In the genomic region with DNA sequence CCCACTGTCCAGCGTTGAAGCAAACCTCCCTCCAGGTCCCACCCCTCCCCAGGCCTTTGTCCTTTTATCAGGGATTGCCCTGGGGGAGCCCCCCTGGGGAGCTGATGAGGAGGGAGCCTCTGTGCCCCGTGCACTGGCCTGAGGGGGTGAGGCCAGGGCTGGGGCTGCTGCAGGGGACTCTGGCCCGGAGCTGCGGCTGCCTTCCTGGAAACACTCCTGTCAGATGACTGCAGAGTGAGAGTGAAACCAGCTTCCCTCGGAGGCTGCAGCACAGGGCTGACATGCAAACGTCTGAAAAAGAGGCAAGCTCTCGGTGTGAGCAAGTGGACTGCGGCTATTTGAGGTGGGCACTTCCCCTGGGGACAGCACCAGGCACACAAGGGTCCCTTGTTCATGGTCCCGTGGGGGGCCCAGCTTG, we compare ENCODE assay signal across 8 cellular contexts. TPM values are rescaled to one million over a fixed set of nuclear protein-coding genes. Genes with fewer than 3 reads are reported as not detected.
DNase-seq lines count a peak whose midpoint lies in the region; ATAC-seq and TF ChIP-seq lines count a peak whose summit lies in the region.

No MANE protein-coding gene starts in this region.

- TF ChIP-seq CTCF in OCI-LY7 (conservative IDR thresholded peaks at IDR 0.05; ENCODE audit: low read length) (no peak), neural progenitor cell (IDR thresholded peaks at IDR 0.05) (no peak)

- H3K27ac Mint-ChIP-seq in neural progenitor cell, result no peak overlapping the region

- H3K9me3 ChIP-seq in OCI-LY7 (ENCODE audit: low read length) (no peaks in the 10 kb centered on the region), neural progenitor cell (ENCODE audit: low read depth) (no peaks in the 10 kb centered on the region)

- H3K4me3 Mint-ChIP-seq in neural progenitor cell, result no peak overlapping the region

- no TSS peak for BruUV-seq in OCI-LY7 (replicated peaks; lab: Mats Ljungman, UMichigan)

- H3F3A ChIP-seq in neural progenitor cell (ENCODE audit: low read depth), result peaks cover 6% of the 10 kb centered on the region

- no peaks in the 10 kb centered on the region for H3K79me2 ChIP-seq in OCI-LY7 (ENCODE audit: insufficient read depth, low read depth, low read length)
- H3K79me2 ChIP-seq in neural progenitor cell (ENCODE audit: low read depth), result peaks cover 6% of the 10 kb centered on the region

- no peak overlapping the region for H3K9ac ChIP-seq in neural progenitor cell

- no peaks in the 10 kb centered on the region for H3K27me3 ChIP-seq in neural progenitor cell

- no peaks in the 10 kb centered on the region for H3K9me2 ChIP-seq in OCI-LY7 (ENCODE audit: insufficient read depth, low read length)

- no peaks in the 10 kb centered on the region for H3K4me1 Mint-ChIP-seq in neural progenitor cell

- H3K4me1 ChIP-seq in OCI-LY7 (ENCODE audit: insufficient read depth, low read length, poor library complexity, severe bottlenecking) (peaks cover 21% of the 10 kb centered on the region), neural progenitor cell (peaks cover 5% of the 10 kb centered on the region)

- H4K20me1 ChIP-seq in OCI-LY7 (ENCODE audit: insufficient read depth, low read length) (no peaks in the 10 kb centered on the region), neural progenitor cell (ENCODE audit: low read depth) (peaks cover under 1% of the 10 kb centered on the region)

- TF ChIP-seq POLR2A in GM18505 (IDR thresholded peaks at IDR 0.05; ENCODE audit: borderline replicate concordance, extremely low read depth, insufficient read depth, insufficient read length), result peak; percentile 43

- no peaks in the 10 kb centered on the region for H3K36me3 Mint-ChIP-seq in neural progenitor cell

- ATAC-seq in GM18505 (IDR thresholded peaks at IDR 0.05; ENCODE audit: unreplicated experiment) (no peak), GM19395 (IDR thresholded peaks at IDR 0.05; ENCODE audit: unreplicated experiment) (no peak), GM18867 (IDR thresholded peaks at IDR 0.05; ENCODE audit: unreplicated experiment) (no peak)

- peaks cover 2% of the 10 kb centered on the region for H3K27me3 Mint-ChIP-seq in neural progenitor cell (ENCODE audit: insufficient read depth, low read depth)

- H3K9me3 Mint-ChIP-seq in neural progenitor cell, result no peaks in the 10 kb centered on the region

- H3K36me3 ChIP-seq in OCI-LY7 (ENCODE audit: insufficient read depth, low read length), result no peaks in the 10 kb centered on the region
- H3K36me3 ChIP-seq in neural progenitor cell, result no peaks in the 10 kb centered on the region

- H2AFZ ChIP-seq in OCI-LY7 (ENCODE audit: low read length) (no peak overlapping the region), neural progenitor cell (replicated peaks) (no peak overlapping the region)

- peak overlapping the region; percentile 39; the same call in 1 of the 2 replicates for H3K4me2 ChIP-seq in OCI-LY7 (ENCODE audit: low read length)
- peak overlapping the region; percentile 27 for H3K4me2 ChIP-seq in neural progenitor cell

- DNase-seq in OCI-LY7 (ENCODE audit: low spot score) (peak; percentile 27), amniotic epithelial cell (ENCODE audit: low read depth) (peak; percentile 31), neural progenitor cell (ENCODE audit: low spot score) (peak; percentile 29), iPS-NIHi7 (ENCODE audit: extremely low spot score) (no peak), NCI-H345 (lab: John Stamatoyannopoulos, UW) (no peak)

- H3K4me3 ChIP-seq in OCI-LY7 (ENCODE audit: low read depth, low read length, poor library complexity, severe bottlenecking), result no peak overlapping the region
- no peak overlapping the region for H3K4me3 ChIP-seq in neural progenitor cell

- intact Hi-C loops in OCI-LY7 (cut with micrococcal nuclease; ENCODE audit: unreplicated experiment), result no loop called here

- H3K27ac ChIP-seq in OCI-LY7 (ENCODE audit: low read depth, low read length, poor library complexity, severe bottlenecking), result no peak overlapping the region
- H3K27ac ChIP-seq in neural progenitor cell, result no peak overlapping the region

- POLR2A ChIA-PET in OCI-LY7 (lab: Charles Lee), result no interaction called here

- CTCF ChIA-PET in OCI-LY7 (lab: Charles Lee; ENCODE audit: unreplicated experiment), result no interaction called here

RNA-seq across cellular contexts. Expression of gene TRAF2, which starts 4.6 kb away (rescaled TPM):
- total RNA-seq in OCI-LY7 (2014; rRNA removed; shearing (Covaris generic)), result 31.4 and 34.7 TPM in 2 replicates
- 40.5 and 43.7 TPM in 2 replicates for total RNA-seq in OCI-LY7 (2022)
- total RNA-seq in neural progenitor cell (ENCODE audit: low replicate concordance), result 16.1 and 33.9 TPM in 2 replicates

RNA-seq across cellular contexts. Expression of gene EDF1, which starts 15.6 kb away (rescaled TPM):
- 272 and 409 TPM in 2 replicates for total RNA-seq in OCI-LY7 (2014; rRNA removed; shearing (Covaris generic))
- 222 and 246 TPM in 2 replicates for total RNA-seq in OCI-LY7 (2022)
- total RNA-seq in neural progenitor cell (ENCODE audit: low replicate concordance), result 269 and 293 TPM in 2 replicates

RNA-seq across cellular contexts. Expression of gene MAMDC4, which starts 29.6 kb away (rescaled TPM):
- total RNA-seq in OCI-LY7 (2014; rRNA removed; shearing (Covaris generic)), result 11.7 and 14.0 TPM in 2 replicates
- total RNA-seq in OCI-LY7 (2022) (12.7 and 14.2 TPM in 2 replicates), neural progenitor cell (ENCODE audit: low replicate concordance) (2.6 and 8.3 TPM in 2 replicates)

RNA-seq across cellular contexts. Expression of gene PHPT1, which starts 32.5 kb away (rescaled TPM):
- 56.9 and 81.9 TPM in 2 replicates for total RNA-seq in OCI-LY7 (2014; rRNA removed; shearing (Covaris generic))
- 42.4 and 49.9 TPM in 2 replicates for total RNA-seq in OCI-LY7 (2022)
- total RNA-seq in neural progenitor cell (ENCODE audit: low replicate concordance), result 58.8 and 110 TPM in 2 replicates

RNA-seq across cellular contexts. Expression of gene AJM1, which starts 39.4 kb away (rescaled TPM):
- total RNA-seq in OCI-LY7 (2014; rRNA removed; shearing (Covaris generic)), result 2.4 and 2.5 TPM in 2 replicates
- 4.6 and 5.1 TPM in 2 replicates for total RNA-seq in OCI-LY7 (2022)
- 0.77 TPM in 1 of 2 replicates, not detected in the other for total RNA-seq in neural progenitor cell (ENCODE audit: low replicate concordance)

Comparison
In these comparisons a context has a peak if more than half of its experiments do, and no peak if none do; other contexts are left out.
1. DNase-seq: peak in OCI-LY7 (single experiment), amniotic epithelial cell (single experiment) and neural progenitor cell (single experiment); none in iPS-NIHi7 (single experiment) and NCI-H345 (single experiment).